1 cellular context compared by ENCODE assay signal in the genomic region with DNA sequence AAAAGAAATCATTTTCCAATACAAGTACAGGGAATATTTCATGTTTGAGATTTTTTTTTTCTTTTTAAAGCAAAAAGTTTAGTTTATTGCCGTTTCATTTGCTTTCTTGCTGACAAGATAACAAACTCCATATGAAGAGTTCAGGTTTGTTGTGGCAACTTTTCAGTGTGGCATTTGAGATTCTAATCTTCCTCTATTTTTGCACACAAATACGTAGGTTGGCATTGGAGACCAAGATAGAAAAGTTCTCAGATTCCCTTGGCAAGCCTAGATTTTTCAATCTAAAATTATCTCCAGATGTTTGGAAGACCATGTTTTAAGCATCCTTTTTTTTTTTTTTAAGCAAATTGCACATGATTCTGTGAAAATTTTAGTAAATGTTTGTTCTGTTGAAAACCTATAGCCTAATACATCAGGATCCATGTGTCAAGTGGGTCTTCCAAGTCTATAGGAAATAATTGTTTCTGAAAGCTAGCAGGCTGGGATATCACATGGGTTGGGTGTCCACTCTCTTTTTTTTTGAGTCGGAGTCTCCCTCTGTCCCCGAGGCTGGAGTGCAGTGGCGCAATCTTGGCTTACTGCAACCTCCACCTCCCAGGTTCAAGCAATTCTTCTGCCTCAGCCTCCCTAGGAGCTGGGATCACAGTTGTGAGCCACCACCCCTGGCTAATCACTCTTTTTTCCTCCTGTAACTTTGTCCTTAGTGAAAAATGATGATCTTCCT.
TF ChIP-seq lines count a peak whose summit lies in the region.

No MANE protein-coding gene starts in this region.

TF ChIP-seq in IMR-90, 13 proteins besides CTCF, POLR2A, EP300 and RAD21:
- no peak for TF ChIP-seq RFX5 (IDR thresholded peaks at IDR 0.05; ENCODE audit: low read depth, low read length)
- TF ChIP-seq BHLHE40 (IDR thresholded peaks at IDR 0.05; ENCODE audit: low read depth, low read length), result no peak
- no peak for TF ChIP-seq FOS (IDR thresholded peaks at IDR 0.05; ENCODE audit: low read depth, low read length)
- no peak for TF ChIP-seq MXI1 (IDR thresholded peaks at IDR 0.05; ENCODE audit: borderline replicate concordance, low read depth, low read length)
- TF ChIP-seq MAZ (IDR thresholded peaks at IDR 0.05; ENCODE audit: borderline replicate concordance, low read depth, low read length), result no peak
- TF ChIP-seq, protein P1, sequence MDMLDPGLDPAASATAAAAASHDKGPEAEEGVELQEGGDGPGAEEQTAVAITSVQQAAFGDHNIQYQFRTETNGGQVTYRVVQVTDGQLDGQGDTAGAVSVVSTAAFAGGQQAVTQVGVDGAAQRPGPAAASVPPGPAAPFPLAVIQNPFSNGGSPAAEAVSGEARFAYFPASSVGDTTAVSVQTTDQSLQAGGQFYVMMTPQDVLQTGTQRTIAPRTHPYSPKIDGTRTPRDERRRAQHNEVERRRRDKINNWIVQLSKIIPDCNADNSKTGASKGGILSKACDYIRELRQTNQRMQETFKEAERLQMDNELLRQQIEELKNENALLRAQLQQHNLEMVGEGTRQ (IDR thresholded peaks at IDR 0.05; ENCODE audit: low read depth, low read length), result no peak
- TF ChIP-seq MAFK (IDR thresholded peaks at IDR 0.05; ENCODE audit: low read depth, low read length), result no peak
- no peak for TF ChIP-seq CEBPB (IDR thresholded peaks at IDR 0.05; ENCODE audit: low read depth, low read length)
